Comparison of ENCODE assay signal across 1 cellular context in the genomic region with DNA sequence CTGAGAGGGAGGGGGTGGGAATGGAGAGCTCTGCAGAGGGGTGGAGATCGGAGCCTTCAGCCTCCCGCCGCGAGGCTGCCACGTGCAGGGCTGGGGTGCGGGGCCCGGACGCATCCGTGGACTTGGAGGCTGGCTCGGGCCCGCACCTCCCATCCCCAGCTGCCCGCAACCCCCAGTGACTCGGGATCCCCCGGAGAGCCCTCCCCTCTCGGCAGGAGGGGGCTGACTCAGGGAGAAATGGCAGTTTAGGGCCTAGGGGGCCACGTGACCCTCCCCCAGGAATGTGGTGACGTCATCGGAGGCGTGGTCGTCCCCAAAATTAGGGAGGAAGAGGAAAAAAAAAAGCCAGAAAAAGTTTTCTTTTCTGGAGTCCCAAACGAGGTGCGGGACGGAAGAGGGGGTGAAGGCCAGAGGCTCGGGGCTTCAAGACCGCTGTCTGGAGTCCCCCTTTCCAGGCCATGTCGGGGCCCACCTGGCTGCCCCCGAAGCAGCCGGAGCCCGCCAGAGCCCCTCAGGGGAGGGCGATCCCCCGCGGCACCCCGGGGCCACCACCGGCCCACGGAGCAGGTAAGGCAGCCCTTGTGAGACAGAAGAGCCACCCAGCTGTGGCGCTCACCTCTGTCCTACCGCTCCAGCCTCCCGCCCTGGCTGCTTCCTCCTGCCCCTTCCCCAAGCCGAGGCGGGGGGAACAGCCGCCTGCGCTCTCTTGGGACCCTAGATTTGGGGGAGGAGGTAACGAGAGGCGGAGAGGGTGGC.
A peak's percentile ranks its signal among the peaks of the same experiment; 100 is the strongest.
TF ChIP-seq lines count a peak whose summit lies in the region.

Gene TRIP6 (plus strand): TSS at position 348 of the 756 bp plus-strand sequence. CDS start 111 bp downstream, at position 459.

TF ChIP-seq in WTC11, 78 proteins besides CTCF, POLR2A, EP300 and RAD21 (continued from another document):
- TF ChIP-seq MAX (CRISPR knock-in tag; IDR thresholded peaks at IDR 0.05) (peak; percentile 84), TEAD1 (CRISPR knock-in tag; IDR thresholded peaks at IDR 0.05) (peak; percentile 95), NFE2L1 (CRISPR knock-in tag; IDR thresholded peaks at IDR 0.05) (peak; percentile 26; the same call in 1 of the 2 replicates), SP1 (CRISPR knock-in tag; conservative IDR thresholded peaks at IDR 0.05) (peak; percentile 83), CREM (CRISPR knock-in tag; IDR thresholded peaks at IDR 0.05) (peak; percentile 77; the same call in 1 of the 2 replicates), ZMAT4 (CRISPR knock-in tag; IDR thresholded peaks at IDR 0.05) (no peak), NFYB (CRISPR knock-in tag; conservative IDR thresholded peaks at IDR 0.05; ENCODE audit: low read depth) (no peak), TP53 (CRISPR knock-in tag; IDR thresholded peaks at IDR 0.05) (no peak), TEAD4 (CRISPR knock-in tag; IDR thresholded peaks at IDR 0.05) (peak; percentile 92), CDX4 (CRISPR knock-in tag; IDR thresholded peaks at IDR 0.05; ENCODE audit: borderline replicate concordance) (no peak), MYBL2 (CRISPR knock-in tag; IDR thresholded peaks at IDR 0.05) (no peak)
- TF ChIP-seq, protein P1, sequence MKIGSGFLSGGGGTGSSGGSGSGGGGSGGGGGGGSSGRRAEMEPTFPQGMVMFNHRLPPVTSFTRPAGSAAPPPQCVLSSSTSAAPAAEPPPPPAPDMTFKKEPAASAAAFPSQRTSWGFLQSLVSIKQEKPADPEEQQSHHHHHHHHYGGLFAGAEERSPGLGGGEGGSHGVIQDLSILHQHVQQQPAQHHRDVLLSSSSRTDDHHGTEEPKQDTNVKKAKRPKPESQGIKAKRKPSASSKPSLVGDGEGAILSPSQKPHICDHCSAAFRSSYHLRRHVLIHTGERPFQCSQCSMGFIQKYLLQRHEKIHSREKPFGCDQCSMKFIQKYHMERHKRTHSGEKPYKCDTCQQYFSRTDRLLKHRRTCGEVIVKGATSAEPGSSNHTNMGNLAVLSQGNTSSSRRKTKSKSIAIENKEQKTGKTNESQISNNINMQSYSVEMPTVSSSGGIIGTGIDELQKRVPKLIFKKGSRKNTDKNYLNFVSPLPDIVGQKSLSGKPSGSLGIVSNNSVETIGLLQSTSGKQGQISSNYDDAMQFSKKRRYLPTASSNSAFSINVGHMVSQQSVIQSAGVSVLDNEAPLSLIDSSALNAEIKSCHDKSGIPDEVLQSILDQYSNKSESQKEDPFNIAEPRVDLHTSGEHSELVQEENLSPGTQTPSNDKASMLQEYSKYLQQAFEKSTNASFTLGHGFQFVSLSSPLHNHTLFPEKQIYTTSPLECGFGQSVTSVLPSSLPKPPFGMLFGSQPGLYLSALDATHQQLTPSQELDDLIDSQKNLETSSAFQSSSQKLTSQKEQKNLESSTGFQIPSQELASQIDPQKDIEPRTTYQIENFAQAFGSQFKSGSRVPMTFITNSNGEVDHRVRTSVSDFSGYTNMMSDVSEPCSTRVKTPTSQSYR (CRISPR knock-in tag; IDR thresholded peaks at IDR 0.05), result no peak; the same call in 1 of the 2 replicates
- TF ChIP-seq, protein P2, sequence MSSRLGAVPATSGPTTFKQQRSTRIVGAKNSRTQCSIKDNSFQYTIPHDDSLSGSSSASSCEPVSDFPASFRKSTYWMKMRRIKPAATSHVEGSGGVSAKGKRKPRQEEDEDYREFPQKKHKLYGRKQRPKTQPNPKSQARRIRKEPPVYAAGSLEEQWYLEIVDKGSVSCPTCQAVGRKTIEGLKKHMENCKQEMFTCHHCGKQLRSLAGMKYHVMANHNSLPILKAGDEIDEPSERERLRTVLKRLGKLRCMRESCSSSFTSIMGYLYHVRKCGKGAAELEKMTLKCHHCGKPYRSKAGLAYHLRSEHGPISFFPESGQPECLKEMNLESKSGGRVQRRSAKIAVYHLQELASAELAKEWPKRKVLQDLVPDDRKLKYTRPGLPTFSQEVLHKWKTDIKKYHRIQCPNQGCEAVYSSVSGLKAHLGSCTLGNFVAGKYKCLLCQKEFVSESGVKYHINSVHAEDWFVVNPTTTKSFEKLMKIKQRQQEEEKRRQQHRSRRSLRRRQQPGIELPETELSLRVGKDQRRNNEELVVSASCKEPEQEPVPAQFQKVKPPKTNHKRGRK (CRISPR knock-in tag; IDR thresholded peaks at IDR 0.05; ENCODE audit: borderline replicate concordance), result 0 out of 2 replicates have a peak, but pooled peaks have one; percentile 53
- TF ChIP-seq, protein P3, sequence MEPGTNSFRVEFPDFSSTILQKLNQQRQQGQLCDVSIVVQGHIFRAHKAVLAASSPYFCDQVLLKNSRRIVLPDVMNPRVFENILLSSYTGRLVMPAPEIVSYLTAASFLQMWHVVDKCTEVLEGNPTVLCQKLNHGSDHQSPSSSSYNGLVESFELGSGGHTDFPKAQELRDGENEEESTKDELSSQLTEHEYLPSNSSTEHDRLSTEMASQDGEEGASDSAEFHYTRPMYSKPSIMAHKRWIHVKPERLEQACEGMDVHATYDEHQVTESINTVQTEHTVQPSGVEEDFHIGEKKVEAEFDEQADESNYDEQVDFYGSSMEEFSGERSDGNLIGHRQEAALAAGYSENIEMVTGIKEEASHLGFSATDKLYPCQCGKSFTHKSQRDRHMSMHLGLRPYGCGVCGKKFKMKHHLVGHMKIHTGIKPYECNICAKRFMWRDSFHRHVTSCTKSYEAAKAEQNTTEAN (CRISPR knock-in tag; IDR thresholded peaks at IDR 0.05), result peak; percentile 79; the same call in 1 of the 2 replicates
